Comparison of ENCODE assay signal across 1 cellular context in genomic region chr22:50505776-50506610, GRCh38.
TF ChIP-seq lines count a peak whose summit lies in the region.

No MANE protein-coding gene starts in this region.

TF ChIP-seq in GM12878, 131 proteins besides CTCF, POLR2A, EP300 and RAD21:
- TF ChIP-seq ZNF24 (IDR thresholded peaks at IDR 0.05) (no peak), JUNB (IDR thresholded peaks at IDR 0.05) (no peak), MEF2A (IDR thresholded peaks at IDR 0.05; ENCODE audit: insufficient read depth, low read depth, low read length) (no peak), ASH2L (IDR thresholded peaks at IDR 0.05; ENCODE audit: borderline replicate concordance, low read depth) (no peak), MTA3 (IDR thresholded peaks at IDR 0.05; ENCODE audit: borderline replicate concordance, low read length) (no peak), MXI1 (IDR thresholded peaks at IDR 0.05; ENCODE audit: low read depth, low read length) (no peak), IRF5 (IDR thresholded peaks at IDR 0.05; ENCODE audit: borderline replicate concordance) (no peak), ZNF592 (IDR thresholded peaks at IDR 0.05) (no peak), ZNF274 (IDR thresholded peaks at IDR 0.05; ENCODE audit: insufficient read depth, insufficient read length) (no peak), HDAC6 (IDR thresholded peaks at IDR 0.05; ENCODE audit: unreplicated experiment) (no peak), POLR2AphosphoS5 (IDR thresholded peaks at IDR 0.05; ENCODE audit: low read length) (no peak), IRF3 (IDR thresholded peaks at IDR 0.05) (no peak), ZBTB40 (IDR thresholded peaks at IDR 0.05; ENCODE audit: borderline replicate concordance) (no peak), RFX5 (IDR thresholded peaks at IDR 0.05; ENCODE audit: low read depth, low read length) (no peak), ZSCAN29 (IDR thresholded peaks at IDR 0.05) (no peak), LARP7 (IDR thresholded peaks at IDR 0.05) (no peak), SIX5 (IDR thresholded peaks at IDR 0.05; ENCODE audit: low read depth, low read length, severe bottlenecking) (no peak)
- TF ChIP-seq, protein P1, sequence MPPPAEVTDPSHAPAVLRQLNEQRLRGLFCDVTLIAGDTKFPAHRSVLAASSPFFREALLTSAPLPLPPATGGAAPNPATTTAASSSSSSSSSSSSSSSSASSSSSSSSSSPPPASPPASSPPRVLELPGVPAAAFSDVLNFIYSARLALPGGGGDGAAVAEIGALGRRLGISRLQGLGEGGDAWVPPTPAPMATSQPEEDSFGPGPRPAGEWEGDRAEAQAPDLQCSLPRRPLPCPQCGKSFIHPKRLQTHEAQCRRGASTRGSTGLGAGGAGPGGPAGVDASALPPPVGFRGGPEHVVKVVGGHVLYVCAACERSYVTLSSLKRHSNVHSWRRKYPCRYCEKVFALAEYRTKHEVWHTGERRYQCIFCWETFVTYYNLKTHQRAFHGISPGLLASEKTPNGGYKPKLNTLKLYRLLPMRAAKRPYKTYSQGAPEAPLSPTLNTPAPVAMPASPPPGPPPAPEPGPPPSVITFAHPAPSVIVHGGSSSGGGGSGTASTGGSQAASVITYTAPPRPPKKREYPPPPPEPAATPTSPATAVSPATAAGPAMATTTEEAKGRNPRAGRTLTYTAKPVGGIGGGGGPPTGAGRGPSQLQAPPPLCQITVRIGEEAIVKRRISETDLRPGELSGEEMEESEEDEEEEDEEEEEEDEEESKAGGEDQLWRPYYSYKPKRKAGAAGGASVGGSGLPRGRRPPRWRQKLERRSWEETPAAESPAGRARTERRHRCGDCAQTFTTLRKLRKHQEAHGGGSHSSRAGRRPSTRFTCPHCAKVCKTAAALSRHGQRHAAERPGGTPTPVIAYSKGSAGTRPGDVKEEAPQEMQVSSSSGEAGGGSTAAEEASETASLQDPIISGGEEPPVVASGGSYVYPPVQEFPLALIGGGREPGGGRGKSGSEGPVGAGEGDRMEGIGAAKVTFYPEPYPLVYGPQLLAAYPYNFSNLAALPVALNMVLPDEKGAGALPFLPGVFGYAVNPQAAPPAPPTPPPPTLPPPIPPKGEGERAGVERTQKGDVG (CRISPR knock-in tag; IDR thresholded peaks at IDR 0.05) = no peak
TF ChIP-seq in GM12878: peak in this region for 0.
